Comparison of ENCODE assay signal across 18 cellular contexts in the genomic region with DNA sequence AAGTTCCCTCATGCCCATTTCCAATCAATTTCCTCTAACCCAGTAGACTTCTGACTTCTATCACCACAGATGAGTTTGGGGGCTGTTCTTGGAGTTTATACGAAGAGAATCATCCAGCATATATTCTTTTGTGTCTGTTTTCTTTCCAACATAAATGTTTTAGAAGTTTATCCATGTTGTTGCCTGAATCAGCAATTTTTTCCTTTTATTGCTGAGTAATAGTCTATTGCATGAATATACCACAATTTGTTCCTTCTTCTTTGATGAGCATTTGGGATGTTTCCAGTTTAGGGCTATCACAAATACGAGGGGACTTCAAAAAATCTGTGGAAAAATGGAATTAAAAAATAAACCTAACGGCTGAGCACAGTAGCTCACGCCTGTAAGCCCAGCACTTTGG. TPM values are rescaled to one million over a fixed set of nuclear protein-coding genes. Genes with fewer than 3 reads are reported as not detected.
DNase-seq lines count a peak whose midpoint lies in the region; ATAC-seq, FAIRE-seq and TF ChIP-seq lines count a peak whose summit lies in the region.
"Had no signal": no experiment of that assay in that cellular context is flagged by ENCODE, and none has a peak within 500 bp of the region (broad histone marks: within the 10 kb centered on the region; RNA-seq: fewer than 3 reads in every experiment).

No MANE protein-coding gene starts in this region.

- peaks cover 4% of the 10 kb centered on the region for H3K9me3 ChIP-seq in K562 (replicated peaks; ENCODE audit: control insufficient read depth, insufficient read depth, low read depth, low read length)

- peak overlapping the region; percentile 2 for H3K27ac Mint-ChIP-seq in activated CD4-positive, alpha-beta T cell treated with anti-CD3 and anti-CD28 coated beads for 36 hours
- H3K27ac Mint-ChIP-seq in natural killer cell treated with Interleukin-12 subunit alpha and Interleukin-12 subunit beta and Interleukin-15 and Interleukin-18, amount 100 ng/mL, for 72 hours, result peak overlapping the region in 1 of 2 donors; percentile 57
- H3K27ac Mint-ChIP-seq in natural killer cell, result no peak overlapping the region
- H3K27ac Mint-ChIP-seq: CD4-positive, alpha-beta memory T cell; H9 had no signal

- H3K36me3 ChIP-seq in K562 (ENCODE audit: control insufficient read depth, insufficient read depth, low read length), result peaks cover 5% of the 10 kb centered on the region; the same call in 1 of the 3 replicates

- no peak overlapping the region for H3K9ac ChIP-seq in K562 (ENCODE audit: insufficient read depth in 1 of 2, low read depth in 2 of 2, low read length in 2 of 2)
- H3K9ac ChIP-seq: BLaER1 had no signal

- H3K4me3 Mint-ChIP-seq in activated CD4-positive, alpha-beta T cell treated with anti-CD3 and anti-CD28 coated beads for 36 hours, result no peak overlapping the region
- H3K4me3 Mint-ChIP-seq in natural killer cell treated with Interleukin-12 subunit alpha and Interleukin-12 subunit beta and Interleukin-15 and Interleukin-18, amount 100 ng/mL, for 72 hours, result peak overlapping the region; percentile 58
- no peak overlapping the region for H3K4me3 Mint-ChIP-seq in natural killer cell
- H3K4me3 Mint-ChIP-seq: CD14-positive monocyte; CD4-positive, alpha-beta memory T cell; H9 had no signal

- no peak for TF ChIP-seq POLR2A in K562 (conservative IDR thresholded peaks at IDR 0.05)

- TF ChIP-seq CTCF in natural killer cell (IDR thresholded peaks at IDR 0.05) (no peak), K562 (IDR thresholded peaks at IDR 0.05 in 2 of 3, conservative IDR thresholded peaks at IDR 0.05 in 1 of 3; ENCODE audit: insufficient read depth in 2 of 3, low read depth in 1 of 3, low read length in 3 of 3) (no peak)

- peaks cover 61% of the 10 kb centered on the region for H3K36me3 Mint-ChIP-seq in activated CD4-positive, alpha-beta T cell treated with anti-CD3 and anti-CD28 coated beads for 36 hours (ENCODE audit: low read depth)
- H3K36me3 Mint-ChIP-seq in natural killer cell treated with Interleukin-12 subunit alpha and Interleukin-12 subunit beta and Interleukin-15 and Interleukin-18, amount 100 ng/mL, for 72 hours, result peaks cover 27% of the 10 kb centered on the region
- H3K36me3 Mint-ChIP-seq in natural killer cell, result peaks cover 11% of the 10 kb centered on the region

- no peaks in the 10 kb centered on the region for H3K79me2 ChIP-seq in K562 (ENCODE audit: control insufficient read depth, insufficient read depth, low read length)

- BruUV-seq in K562 (replicated peaks; lab: Mats Ljungman, UMichigan), result no TSS peak

- no peaks in the 10 kb centered on the region for H4K20me1 ChIP-seq in K562 (replicated peaks; ENCODE audit: control insufficient read depth, insufficient read depth, low read length)
- H4K20me1 ChIP-seq: BLaER1 had no signal

- intact Hi-C loops in activated CD4-positive, alpha-beta T cell treated with anti-CD3 and anti-CD28 coated beads for 36 hours (cut with DNase I, micrococcal nuclease), result loop anchor here in 1 of 2 experiments (10.0 kb wide), 2 partner anchors 462 to 542 kb away; no protein-coding TSS in a partner anchor
- intact Hi-C loops in natural killer cell (cut with micrococcal nuclease) (no loop called here), K562 (cut with micrococcal nuclease) (no loop called here)

- WGBS in K562 (ENCODE audit: insufficient coverage, low coverage, missing lambda C conversion rate), result 84% methylated on average over 4 of the region's 4 CpGs

- TF ChIP-seq EP300 in K562 (IDR thresholded peaks at IDR 0.05; ENCODE audit: low read length), result no peak

- peaks cover 17% of the 10 kb centered on the region for H3K4me1 Mint-ChIP-seq in activated CD4-positive, alpha-beta T cell treated with anti-CD3 and anti-CD28 coated beads for 36 hours
- peaks cover 3 to 13% of the 10 kb centered on the region in 2 donors for H3K4me1 Mint-ChIP-seq in natural killer cell treated with Interleukin-12 subunit alpha and Interleukin-12 subunit beta and Interleukin-15 and Interleukin-18, amount 100 ng/mL, for 72 hours (ENCODE audit: low read depth in 2 of 2)
- no peaks in the 10 kb centered on the region for H3K4me1 Mint-ChIP-seq in natural killer cell
- H3K4me1 Mint-ChIP-seq: CD14-positive monocyte, H9 had no signal

- TF ChIP-seq RAD21 in K562 (CRISPR knock-in tag; conservative IDR thresholded peaks at IDR 0.05 in 1 of 2, IDR thresholded peaks at IDR 0.05 in 1 of 2), result no peak

- DNase-seq in activated CD4-positive, alpha-beta T cell treated with anti-CD3 and anti-CD28 coated beads for 36 hours, result no peak
- DNase-seq in activated CD4-positive, alpha-beta T cell treated with anti-CD3 and anti-CD28 coated beads for 4 hours, result no peak
- DNase-seq in natural killer cell treated with Interleukin-12 subunit alpha and Interleukin-12 subunit beta and Interleukin-15 and Interleukin-18, amount 100 ng/mL, for 72 hours (ENCODE audit: low spot score), result no peak
- DNase-seq in natural killer cell (no peak), K562 (ENCODE audit: extremely low read depth in 1 of 4, low spot score in 3 of 4) (no peak), kidney tubule cell (ENCODE audit: low spot score) (no peak)
- no peak for DNase-seq in activated CD4-positive, CD25-positive, alpha-beta regulatory T cell treated with anti-CD3 and anti-CD28 coated beads, Interleukin-2, amount 50 U/mL, for 72 hours
- DNase-seq: CD4-positive, alpha-beta memory T cell; DMS79 treated with DMSO at 0.1 percent for 48 hours; GF-D8; H9 had no signal

- H3K27me3 ChIP-seq in K562 (ENCODE audit: control insufficient read depth in 2 of 2, insufficient read depth in 2 of 2, low read length in 2 of 2), result no peaks in the 10 kb centered on the region
- H3K27me3 ChIP-seq: BLaER1 had no signal

- in situ Hi-C loops in K562 (cut with MboI), result no loop called here

- POLR2A ChIA-PET in activated CD4-positive, alpha-beta T cell treated with anti-CD3 and anti-CD28 coated beads for 36 hours (lab: Charles Lee), result no interaction called here
- POLR2A ChIA-PET in K562 (lab: Yijun Ruan, JAX), result no interaction called here

- no peaks in the 10 kb centered on the region for H3K4me1 ChIP-seq in K562 (replicated peaks in 1 of 2; ENCODE audit: control insufficient read depth in 2 of 2, insufficient read depth in 2 of 2, low read length in 2 of 2)
- H3K4me1 ChIP-seq: BLaER1 had no signal

- peaks cover 10% of the 10 kb centered on the region for H3K9me3 Mint-ChIP-seq in activated CD4-positive, alpha-beta T cell treated with anti-CD3 and anti-CD28 coated beads for 36 hours (ENCODE audit: low read depth)
- H3K9me3 Mint-ChIP-seq in natural killer cell treated with Interleukin-12 subunit alpha and Interleukin-12 subunit beta and Interleukin-15 and Interleukin-18, amount 100 ng/mL, for 72 hours, result peaks cover 4% of the 10 kb centered on the region
- peaks cover under 1 to 2% of the 10 kb centered on the region in 2 donors for H3K9me3 Mint-ChIP-seq in natural killer cell

- no peak overlapping the region for H3K4me3 ChIP-seq in K562
- H3K4me3 ChIP-seq: BLaER1 had no signal

- no peak overlapping the region for H2AFZ ChIP-seq in K562 (ENCODE audit: low read depth, low read length)

- CTCF ChIA-PET in activated CD4-positive, alpha-beta T cell treated with anti-CD3 and anti-CD28 coated beads for 36 hours (lab: Charles Lee), result no interaction called here
- CTCF ChIA-PET in K562 (lab: Yijun Ruan, JAX; ENCODE audit: low intra/inter-chr PET ratio), result no interaction called here

- no peak overlapping the region for H3K4me2 ChIP-seq in K562 (ENCODE audit: insufficient read depth, low read length)
- H3K4me2 ChIP-seq: BLaER1 had no signal

- ATAC-seq in activated CD4-positive, alpha-beta T cell treated with anti-CD3 and anti-CD28 coated beads for 36 hours, result no peak
- ATAC-seq in natural killer cell treated with Interleukin-12 subunit alpha and Interleukin-12 subunit beta and Interleukin-15 and Interleukin-18, amount 100 ng/mL, for 72 hours, result no peak
- ATAC-seq in natural killer cell (no peak), K562 (no peak)

- no peak overlapping the region for H3K27ac ChIP-seq in K562 (ENCODE audit: extremely low read depth, low read depth, low read length)
- H3K27ac ChIP-seq: 22Rv1, BLaER1 had no signal

- no peak for FAIRE-seq in K562 (lab: Jason Lieb, UNC)
- FAIRE-seq: H1, HTR-8/SVneo had no signal

- H3K27me3 Mint-ChIP-seq in activated CD4-positive, alpha-beta T cell treated with anti-CD3 and anti-CD28 coated beads for 36 hours, result no peaks in the 10 kb centered on the region
- no peaks in the 10 kb centered on the region for H3K27me3 Mint-ChIP-seq in natural killer cell treated with Interleukin-12 subunit alpha and Interleukin-12 subunit beta and Interleukin-15 and Interleukin-18, amount 100 ng/mL, for 72 hours
- H3K27me3 Mint-ChIP-seq in natural killer cell (ENCODE audit: low read depth in 2 of 2), result no peaks in the 10 kb centered on the region
- H3K27me3 Mint-ChIP-seq: CD4-positive, alpha-beta memory T cell had no signal

- no peaks in the 10 kb centered on the region for H3K9me1 ChIP-seq in K562 (ENCODE audit: control insufficient read depth, insufficient read depth, low read length)

RNA-seq across cellular contexts. Expression of a gene that starts 26.2 kb away (rescaled TPM):
- 10 to 100 TPM; 23.5 to 25.9 TPM for total RNA-seq in activated CD4-positive, alpha-beta T cell treated with anti-CD3 and anti-CD28 coated beads for 36 hours
- total RNA-seq in natural killer cell treated with Interleukin-12 subunit alpha and Interleukin-12 subunit beta and Interleukin-15 and Interleukin-18, amount 100 ng/mL, for 72 hours, result 10 to 100 TPM; 10.3 to 11.3 TPM
- total RNA-seq in natural killer cell (1 to 10 TPM; 6.6 to 9.1 (median 8.9) TPM), K562 (2014; rRNA removed) (25.5 and 27.3 TPM in 2 replicates), K562 (2014; rRNA removed; fragmentation: Illumina TruSeq; extraction: Trizol) (32.5 and 37.4 TPM in 2 replicates), K562 (2015; rRNA removed; fragmentation: Illumina TruSeq; extraction: Trizol) (28.5 and 28.7 TPM in 2 replicates), K562 (2021) (42.4 and 43.0 TPM in 2 replicates)
- total RNA-seq in K562 (2011; cell fraction: chromatin; rRNA removed; ENCODE audit: low replicate concordance), result 46.4 and 63.0 TPM in 2 replicates
- total RNA-seq in K562 (2011; cell fraction: nucleolus; rRNA removed), result 30.0 and 31.3 TPM in 2 replicates
- 43.2 and 43.4 TPM in 2 replicates for total RNA-seq in K562 (2011; cell fraction: nucleoplasm; rRNA removed)
- polyA plus RNA-seq in K562 (2011; rRNA removed) (104 and 105 TPM in 2 replicates), K562 (2014; fragmentation: Illumina TruSeq; extraction: Trizol) (52.5 and 54.4 TPM in 2 replicates), K562 (2014; fragmentation: Nextera tagmentation; extraction: Ambion mirVana) (1 to 10 TPM; 6.6 to 9.0 TPM), K562 (2014; rRNA removed) (38.4 and 39.9 TPM in 2 replicates)
- 40.8 and 85.8 TPM in 2 replicates for polyA plus RNA-seq in K562 (2011; cell fraction: cytosol; rRNA removed)
- polyA plus RNA-seq in K562 (2011; cell fraction: nucleus; rRNA removed), result 23.4 and 45.2 TPM in 2 replicates
- 41.5 and 44.6 TPM in 2 replicates for polyA plus RNA-seq in K562 (2012)
- polyA minus RNA-seq in K562 (2011; rRNA and poly(A)+ RNA removed), result 161 and 193 TPM in 2 replicates
- 47.4 and 51.4 TPM in 2 replicates for polyA minus RNA-seq in K562 (2011; cell fraction: cytosol; rRNA and poly(A)+ RNA removed)
- 17.8 and 51.9 TPM in 2 replicates for polyA minus RNA-seq in K562 (2011; cell fraction: nucleus; rRNA and poly(A)+ RNA removed)

RNA-seq across cellular contexts. Expression of a gene that starts 44.0 kb away (rescaled TPM):
- not detected for total RNA-seq in activated CD4-positive, alpha-beta T cell treated with anti-CD3 and anti-CD28 coated beads for 36 hours
- not detected for total RNA-seq in natural killer cell treated with Interleukin-12 subunit alpha and Interleukin-12 subunit beta and Interleukin-15 and Interleukin-18, amount 100 ng/mL, for 72 hours
- total RNA-seq in natural killer cell (not detected), K562 (2014; rRNA removed) (0.08 TPM in 1 of 2 replicates, not detected in the other), K562 (2014; rRNA removed; fragmentation: Illumina TruSeq; extraction: Trizol) (not detected in 2 replicates), K562 (2015; rRNA removed; fragmentation: Illumina TruSeq; extraction: Trizol) (not detected in 2 replicates), K562 (2021) (not detected in 2 replicates)
- not detected in 2 replicates for total RNA-seq in K562 (2011; cell fraction: chromatin; rRNA removed; ENCODE audit: low replicate concordance)
- total RNA-seq in K562 (2011; cell fraction: nucleolus; rRNA removed), result not detected in 2 replicates
- not detected in 2 replicates for total RNA-seq in K562 (2011; cell fraction: nucleoplasm; rRNA removed)
- polyA plus RNA-seq in K562 (2011; rRNA removed) (not detected in 2 replicates), K562 (2014; fragmentation: Illumina TruSeq; extraction: Trizol) (not detected in 2 replicates), K562 (2014; fragmentation: Nextera tagmentation; extraction: Ambion mirVana) (not detected), K562 (2014; rRNA removed) (not detected in 2 replicates)
- polyA plus RNA-seq in K562 (2011; cell fraction: cytosol; rRNA removed), result not detected in 2 replicates
- polyA plus RNA-seq in K562 (2011; cell fraction: nucleus; rRNA removed), result not detected in 2 replicates
- polyA plus RNA-seq in K562 (2012), result not detected in 2 replicates
- polyA minus RNA-seq in K562 (2011; rRNA and poly(A)+ RNA removed), result not detected in 2 replicates
- not detected in 2 replicates for polyA minus RNA-seq in K562 (2011; cell fraction: cytosol; rRNA and poly(A)+ RNA removed)
- polyA minus RNA-seq in K562 (2011; cell fraction: nucleus; rRNA and poly(A)+ RNA removed), result not detected in 2 replicates
- total RNA-seq: A673; CD4-positive, alpha-beta memory T cell; H1; H9 had no signal
- polyA plus RNA-seq: AG04450; CD14-positive monocyte; CD4-positive, alpha-beta memory T cell; H1 had no signal
